In the genomic region with DNA sequence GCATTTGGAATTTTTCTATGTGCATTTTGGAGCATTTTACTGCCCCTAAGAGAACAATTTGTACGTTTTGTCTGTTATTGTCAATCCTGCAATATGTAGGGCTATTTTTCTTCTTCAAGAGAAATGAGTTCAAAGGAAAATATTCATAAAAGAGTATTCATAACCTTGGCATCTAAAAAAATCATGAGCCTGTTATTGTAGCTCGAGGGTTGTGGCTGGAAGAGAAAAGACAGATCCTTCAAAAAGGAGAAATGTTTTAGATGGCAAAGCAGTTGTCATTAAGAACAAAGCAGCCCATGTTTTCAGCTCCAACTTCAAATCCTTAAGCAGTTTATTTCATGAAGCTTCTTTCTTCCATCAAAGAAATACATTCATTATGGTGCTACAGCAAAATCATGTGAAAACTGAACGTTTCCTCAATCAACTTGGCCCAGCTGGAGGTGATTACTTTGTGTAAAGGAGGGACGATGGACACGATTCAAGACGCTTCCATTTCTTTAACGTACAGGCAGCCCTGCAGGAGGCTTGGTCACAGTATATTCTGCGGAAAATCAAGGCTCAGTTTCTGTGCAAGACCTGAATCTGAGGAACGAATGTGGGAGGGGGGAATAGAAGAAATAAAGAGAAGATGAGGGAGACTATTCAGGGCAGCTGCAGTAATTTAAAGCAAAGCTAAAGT, we compare ENCODE assay signal across 8 cellular contexts. TPM values are rescaled to one million over a fixed set of nuclear protein-coding genes. Genes with fewer than 3 reads are reported as not detected.
DNase-seq lines count a peak whose midpoint lies in the region; ATAC-seq and TF ChIP-seq lines count a peak whose summit lies in the region.

No MANE protein-coding gene starts in this region.

- H3K36me3 Mint-ChIP-seq in activated naive CD4-positive, alpha-beta T cell treated with anti-CD3 and anti-CD28 coated beads for 36 hours (ENCODE audit: low read depth) = no peaks in the 10 kb centered on the region
- H3K36me3 Mint-ChIP-seq in activated T-helper 2 cell treated with anti-CD3 and anti-CD28 coated beads, Interferon-gamma antibody, Interleukin-2, Interleukin-4, amounts not matched to agents 10 μg/mL and 5 μg/mL and 100 μg/mL, durations not matched to agents 14 hours and 24 hours and 36 hours (ENCODE audit: low read depth) = no peaks in the 10 kb centered on the region

- H3K9me3 ChIP-seq in upper lobe of left lung = no peaks in the 10 kb centered on the region

- ATAC-seq in HG02973 (IDR thresholded peaks at IDR 0.05; ENCODE audit: unreplicated experiment) (peak; percentile 19), upper lobe of left lung (ENCODE audit: low FRiP score in 2 of 2) (no peak)
- ATAC-seq in stimulated activated naive CD8-positive, alpha-beta T cell treated with anti-CD3 and anti-CD28 coated beads, Interleukin-15, amount 100 ng/mL, for 72 hours = no peak

- H3K4me3 ChIP-seq in upper lobe of left lung = no peak overlapping the region

- no peak for TF ChIP-seq EP300 in upper lobe of left lung (IDR thresholded peaks at IDR 0.05)

- intact Hi-C loops in activated naive CD4-positive, alpha-beta T cell treated with anti-CD3 and anti-CD28 coated beads for 36 hours (cut with micrococcal nuclease) = loop anchor here (1.0 to 5.0 kb wide), 17 partner anchors 8 to 1276 kb away; partner anchors contain the start of genes CEBPZ, EIF2AK2, GPATCH11 and HEATR5B
- intact Hi-C loops in activated T-helper 2 cell treated with anti-CD3 and anti-CD28 coated beads, Interferon-gamma antibody, Interleukin-2, Interleukin-4, amounts not matched to agents 10 μg/mL and 5 μg/mL and 100 μg/mL, durations not matched to agents 14 hours and 24 hours and 36 hours (cut with micrococcal nuclease) = loop anchor here (1.0 to 10.0 kb wide), 12 partner anchors 9 to 1749 kb away; partner anchors contain the start of genes ATL2, CEBPZ, CYP1B1 and EIF2AK2

- no peak for DNase-seq in activated naive CD4-positive, alpha-beta T cell treated with anti-CD3 and anti-CD28 coated beads for 36 hours
- no peak for DNase-seq in activated naive CD4-positive, alpha-beta T cell treated with anti-CD3 and anti-CD28 coated beads, Interleukin-2, amount 50 U/mL, for 16 hours
- no peak for DNase-seq in activated T-helper 2 cell treated with anti-CD3 and anti-CD28 coated beads, Interferon-gamma antibody, Interleukin-2, Interleukin-4, amounts not matched to agents 10 μg/mL and 5 μg/mL and 100 μg/mL, durations not matched to agents 14 hours and 24 hours and 36 hours (ENCODE audit: low spot score)
- DNase-seq in stimulated activated naive CD8-positive, alpha-beta T cell treated with anti-CD3 and anti-CD28 coated beads, Interleukin-15, amount 100 ng/mL, for 72 hours = no peak
- DNase-seq in upper lobe of left lung (no peak), SKM-1 (lab: John Stamatoyannopoulos, UW; ENCODE audit: unreplicated experiment) (no peak), NCI-H2196 treated with DMSO at 0.1 percent for 48 hours (lab: John Stamatoyannopoulos, UW; ENCODE audit: unreplicated experiment) (no peak)

- H3K27ac Mint-ChIP-seq in activated naive CD4-positive, alpha-beta T cell treated with anti-CD3 and anti-CD28 coated beads for 36 hours = no peak overlapping the region
- H3K27ac Mint-ChIP-seq in activated T-helper 2 cell treated with anti-CD3 and anti-CD28 coated beads, Interferon-gamma antibody, Interleukin-2, Interleukin-4, amounts not matched to agents 10 μg/mL and 5 μg/mL and 100 μg/mL, durations not matched to agents 14 hours and 24 hours and 36 hours = peak overlapping the region; percentile 73
- H3K27ac Mint-ChIP-seq in stimulated activated naive CD8-positive, alpha-beta T cell treated with anti-CD3 and anti-CD28 coated beads, Interleukin-15, amount 100 ng/mL, for 72 hours = peak overlapping the region in 1 of 2 donors; percentile 1

- CTCF ChIA-PET in activated naive CD4-positive, alpha-beta T cell treated with anti-CD3 and anti-CD28 coated beads for 36 hours (lab: Charles Lee) = interaction anchor here (1.0 to 4.1 kb wide), 4 partner anchors 15 to 455 kb away, joined by 3 to 25 read pairs (median 8); no protein-coding TSS in a partner anchor

- H3K27me3 Mint-ChIP-seq in activated naive CD4-positive, alpha-beta T cell treated with anti-CD3 and anti-CD28 coated beads for 36 hours (ENCODE audit: low read depth) = peaks cover 51% of the 10 kb centered on the region
- H3K27me3 Mint-ChIP-seq in activated T-helper 2 cell treated with anti-CD3 and anti-CD28 coated beads, Interferon-gamma antibody, Interleukin-2, Interleukin-4, amounts not matched to agents 10 μg/mL and 5 μg/mL and 100 μg/mL, durations not matched to agents 14 hours and 24 hours and 36 hours (ENCODE audit: low read depth) = peaks cover 50% of the 10 kb centered on the region
- peaks cover 62% of the 10 kb centered on the region for H3K27me3 Mint-ChIP-seq in stimulated activated naive CD8-positive, alpha-beta T cell treated with anti-CD3 and anti-CD28 coated beads, Interleukin-15, amount 100 ng/mL, for 72 hours

- H3K36me3 ChIP-seq in upper lobe of left lung = no peaks in the 10 kb centered on the region

- H3K4me1 Mint-ChIP-seq in activated naive CD4-positive, alpha-beta T cell treated with anti-CD3 and anti-CD28 coated beads for 36 hours (ENCODE audit: low read depth) = peaks cover 34% of the 10 kb centered on the region
- H3K4me1 Mint-ChIP-seq in activated T-helper 2 cell treated with anti-CD3 and anti-CD28 coated beads, Interferon-gamma antibody, Interleukin-2, Interleukin-4, amounts not matched to agents 10 μg/mL and 5 μg/mL and 100 μg/mL, durations not matched to agents 14 hours and 24 hours and 36 hours (ENCODE audit: low read depth) = peaks cover 29% of the 10 kb centered on the region
- H3K4me1 Mint-ChIP-seq in stimulated activated naive CD8-positive, alpha-beta T cell treated with anti-CD3 and anti-CD28 coated beads, Interleukin-15, amount 100 ng/mL, for 72 hours = peaks cover 39% of the 10 kb centered on the region

- no peak for TF ChIP-seq CTCF in upper lobe of left lung (IDR thresholded peaks at IDR 0.05)

- no peaks in the 10 kb centered on the region for H3K9me3 Mint-ChIP-seq in activated naive CD4-positive, alpha-beta T cell treated with anti-CD3 and anti-CD28 coated beads for 36 hours
- H3K9me3 Mint-ChIP-seq in activated T-helper 2 cell treated with anti-CD3 and anti-CD28 coated beads, Interferon-gamma antibody, Interleukin-2, Interleukin-4, amounts not matched to agents 10 μg/mL and 5 μg/mL and 100 μg/mL, durations not matched to agents 14 hours and 24 hours and 36 hours = no peaks in the 10 kb centered on the region
- H3K9me3 Mint-ChIP-seq in stimulated activated naive CD8-positive, alpha-beta T cell treated with anti-CD3 and anti-CD28 coated beads, Interleukin-15, amount 100 ng/mL, for 72 hours = no peaks in the 10 kb centered on the region

- H3K4me1 ChIP-seq in upper lobe of left lung = no peaks in the 10 kb centered on the region

- no peak overlapping the region for H3K27ac ChIP-seq in upper lobe of left lung

- H3K27me3 ChIP-seq in upper lobe of left lung = no peaks in the 10 kb centered on the region

- 75 to 81% methylated on average over 9 of the region's 9 CpGs for WGBS in upper lobe of left lung, 2 donors

- TF ChIP-seq POLR2A in upper lobe of left lung (IDR thresholded peaks at IDR 0.05) = no peak

- H3K4me3 Mint-ChIP-seq in activated naive CD4-positive, alpha-beta T cell treated with anti-CD3 and anti-CD28 coated beads for 36 hours = peak overlapping the region; percentile 27
- H3K4me3 Mint-ChIP-seq in activated T-helper 2 cell treated with anti-CD3 and anti-CD28 coated beads, Interferon-gamma antibody, Interleukin-2, Interleukin-4, amounts not matched to agents 10 μg/mL and 5 μg/mL and 100 μg/mL, durations not matched to agents 14 hours and 24 hours and 36 hours (ENCODE audit: low read depth) = peak overlapping the region; percentile 9
- H3K4me3 Mint-ChIP-seq in stimulated activated naive CD8-positive, alpha-beta T cell treated with anti-CD3 and anti-CD28 coated beads, Interleukin-15, amount 100 ng/mL, for 72 hours = peak overlapping the region; percentile 2 to 31

RNA-seq across cellular contexts. Expression of gene QPCT, which starts 31.4 kb away (rescaled TPM):
- total RNA-seq in activated naive CD4-positive, alpha-beta T cell treated with anti-CD3 and anti-CD28 coated beads for 36 hours = under 1 TPM in 1 of 2 experiments, not detected in 1; 0.42 TPM
- 0.48 and 0.71 TPM in 2 replicates for total RNA-seq in activated T-helper 2 cell treated with anti-CD3 and anti-CD28 coated beads, Interferon-gamma antibody, Interleukin-2, Interleukin-4, amounts not matched to agents 10 μg/mL and 5 μg/mL and 100 μg/mL, durations not matched to agents 14 hours and 24 hours and 36 hours
- total RNA-seq in upper lobe of left lung = 10 to 100 TPM in 1 of 6 donors, 1 to 10 TPM in 4, not detected in 1; 2.0 to 12.5 (median 6.0) TPM

RNA-seq across cellular contexts. Expression of gene PRKD3, which starts 51.2 kb away (rescaled TPM):
- total RNA-seq in activated naive CD4-positive, alpha-beta T cell treated with anti-CD3 and anti-CD28 coated beads for 36 hours = 10 to 100 TPM; 13.0 TPM
- 11.9 and 14.0 TPM in 2 replicates for total RNA-seq in activated T-helper 2 cell treated with anti-CD3 and anti-CD28 coated beads, Interferon-gamma antibody, Interleukin-2, Interleukin-4, amounts not matched to agents 10 μg/mL and 5 μg/mL and 100 μg/mL, durations not matched to agents 14 hours and 24 hours and 36 hours
- total RNA-seq in upper lobe of left lung = 10 to 100 TPM; 25.5 to 57.6 (median 39.5) TPM
